ENCODE assay signal across 28 cellular contexts in genomic region chr11:27246925-27247324, GRCh38.
DNase-seq lines count a peak whose midpoint lies in the region; ATAC-seq, FAIRE-seq and TF ChIP-seq lines count a peak whose summit lies in the region.
"Had no signal": no experiment of that assay in that cellular context is flagged by ENCODE, and none has a peak within 500 bp of the region (broad histone marks: within the 10 kb centered on the region; RNA-seq: fewer than 3 reads in every experiment).

No MANE protein-coding gene starts in this region.

- no peak overlapping the region for H2BK12ac ChIP-seq in H1 (ENCODE audit: low read depth, low read length)

- no peaks in the 10 kb centered on the region for H3K79me2 ChIP-seq in H1 (ENCODE audit: control insufficient read depth in 1 of 2, insufficient read depth in 2 of 2, low read length in 2 of 2)

- no peak overlapping the region for H2AFZ ChIP-seq in H1 (ENCODE audit: low read length)

- peaks cover 69% of the 10 kb centered on the region for H3K4me1 Mint-ChIP-seq in nephron
- H3K4me1 Mint-ChIP-seq: B cell had no signal

- TF ChIP-seq CTCF in H1 (IDR thresholded peaks at IDR 0.05; ENCODE audit: control extremely low read depth in 1 of 3, insufficient read depth in 1 of 3, low read depth in 1 of 3, low read length in 3 of 3) (no peak), nephron (IDR thresholded peaks at IDR 0.05; ENCODE audit: unreplicated experiment in 3 of 3) (no peak)

- WGBS in H1 (ENCODE audit: extremely low coverage in 1 of 2, insufficient coverage in 1 of 2, insufficient read length in 1 of 2, insufficient replicate concordance in 2 of 2, low coverage in 1 of 2, low lambda C conversion rate in 2 of 2, missing lambda C conversion rate in 1 of 2), 2 experiments: 90% methylated on average over 3 of the region's 3 CpGs; no CpG with 5 or more reads in 1 of the 2 experiments
- WGBS in right cardiac atrium: 38% methylated on average over 3 of the region's 3 CpGs

- TF ChIP-seq EP300 in H1 (IDR thresholded peaks at IDR 0.05; ENCODE audit: borderline replicate concordance in 1 of 2, low read depth in 2 of 2, low read length in 2 of 2): no peak

- H3K23ac ChIP-seq in H1 (ENCODE audit: insufficient read length): no peak overlapping the region

- CTCF ChIA-PET in H1 (lab: Charles Lee; ENCODE audit: partially characterized antibody): interaction anchor here (1.0 to 1.5 kb wide), 4 partner anchors 36 to 239 kb away, joined by 3 to 7 read pairs (median 4); no protein-coding TSS in a partner anchor

- no peak overlapping the region for H3K56ac ChIP-seq in H1 (replicated peaks; ENCODE audit: insufficient read length, low read depth, low read length)

- H4K91ac ChIP-seq in H1 (replicated peaks; ENCODE audit: insufficient read length, low read length): no peak overlapping the region

- FAIRE-seq in H1 (lab: Jason Lieb, UNC): no peak
- FAIRE-seq: GM12892, GM19239 had no signal

- H3K9me3 Mint-ChIP-seq in nephron: no peaks in the 10 kb centered on the region
- H3K9me3 Mint-ChIP-seq: CD8-positive, alpha-beta T cell had no signal

- H3K4ac ChIP-seq in H1 (replicated peaks; ENCODE audit: insufficient read length, low read depth, low read length): no peak overlapping the region

- H3K27ac Mint-ChIP-seq in nephron: peak overlapping the region; percentile 14 to 97 (median 87)
- H3K27ac Mint-ChIP-seq: B cell; CD8-positive, alpha-beta T cell had no signal

- no peak overlapping the region for H3K4me3 ChIP-seq in H1 (ENCODE audit: extremely low read depth in 1 of 4, insufficient read depth in 2 of 4, low read depth in 3 of 4, low read length in 4 of 4)
- no peak overlapping the region for H3K4me3 ChIP-seq in right cardiac atrium (ENCODE audit: low read length)

- no peaks in the 10 kb centered on the region for H3K36me3 ChIP-seq in H1 (ENCODE audit: control insufficient read depth in 2 of 4, insufficient read depth in 4 of 4, low read length in 3 of 4)

- no peak overlapping the region for H3K4me3 Mint-ChIP-seq in nephron
- H3K4me3 Mint-ChIP-seq: B cell; CD8-positive, alpha-beta T cell had no signal

- no peak overlapping the region for H3K18ac ChIP-seq in H1 (ENCODE audit: extremely low read depth, low read length)

- H3K4me1 ChIP-seq in H1 (replicated peaks in 1 of 4; ENCODE audit: control insufficient read depth in 3 of 4, insufficient read depth in 4 of 4, low read length in 3 of 4) (peaks cover 0 to 14% (median 8%) of the 10 kb centered on the region in 4 experiments; a peak in 5 of 7 replicates), right cardiac atrium (ENCODE audit: control insufficient read depth, insufficient read depth, low read length) (no peaks in the 10 kb centered on the region)

- H4K8ac ChIP-seq in H1 (ENCODE audit: extremely low read depth, insufficient read depth, low read length): no peak overlapping the region

- H3K23me2 ChIP-seq in H1 (ENCODE audit: low read depth, low read length): no peaks in the 10 kb centered on the region

- intact Hi-C loops in right cardiac atrium (cut with DNase I): no loop called here

- no peaks in the 10 kb centered on the region for H4K20me1 ChIP-seq in H1 (replicated peaks in 1 of 2; ENCODE audit: control insufficient read depth in 1 of 2, insufficient read depth in 2 of 2, low read length in 2 of 2)

- DNase-seq in NCI-H1092 treated with DMSO at 0.1 percent for 48 hours (lab: John Stamatoyannopoulos, UW) (peak; percentile 41), NCI-H1092 (lab: John Stamatoyannopoulos, UW) (no peak), H1 (ENCODE audit: low read depth in 1 of 2, low spot score in 2 of 2) (no peak), right cardiac atrium (no peak)
- DNase-seq in stimulated activated CD4-positive, alpha-beta T cell treated with anti-CD3 and anti-CD28 coated beads, Interleukin-4, amount 100 ng/mL, for 1 hour: no peak
- DNase-seq in activated CD4-positive, CD25-positive, alpha-beta regulatory T cell (lab: John Stamatoyannopoulos, UW): no peak
- DNase-seq: CD8-positive, alpha-beta T cell; DMS153; DND-41; KBM-7; NCI-H1417; NCI-H1694; NCI-H2029 treated with DMSO at 0.1 percent for 48 hours; NCI-H2227 treated with DMSO at 0.1 percent for 48 hours; NCI-H510A; NCI-H748 treated with DMSO at 0.1 percent for 48 hours; NK-92 treated with Interleukin-12 subunit alpha and Interleukin-12 subunit beta, amount 100 ng/mL, for 24 hours; SIG-M5; SK-N-SH had no signal

- H3K27ac ChIP-seq in H1 (ENCODE audit: low read depth, low read length) (no peak overlapping the region), right cardiac atrium (ENCODE audit: low read length) (no peak overlapping the region)
- H3K27ac ChIP-seq: 22Rv1, C4-2B, RWPE1 had no signal

- H2AK5ac ChIP-seq in H1 (ENCODE audit: low read depth, low read length): no peak overlapping the region

- no peaks in the 10 kb centered on the region for H3K36me3 Mint-ChIP-seq in nephron (ENCODE audit: low read depth)
- H3K36me3 Mint-ChIP-seq: CD8-positive, alpha-beta T cell had no signal

- peaks cover 0 to 4% of the 10 kb centered on the region in 2 experiments; a peak in 1 of 4 replicates for H3K9me3 ChIP-seq in H1 (ENCODE audit: insufficient read depth in 2 of 2, low read depth in 1 of 2, low read length in 1 of 2)
- no peaks in the 10 kb centered on the region for H3K9me3 ChIP-seq in right cardiac atrium (ENCODE audit: control insufficient read depth, low read length)
- H3K9me3 ChIP-seq: SK-N-SH had no signal

- H3K14ac ChIP-seq in H1 (ENCODE audit: insufficient read length): peak overlapping the region; percentile 54

- H3K79me1 ChIP-seq in H1 (ENCODE audit: low read depth, low read length): no peaks in the 10 kb centered on the region

- no peak for TF ChIP-seq RAD21 in H1 (IDR thresholded peaks at IDR 0.05 in 1 of 2, conservative IDR thresholded peaks at IDR 0.05 in 1 of 2; ENCODE audit: low read depth in 2 of 2, low read length in 2 of 2)

- no peaks in the 10 kb centered on the region for H3K27me3 Mint-ChIP-seq in nephron (ENCODE audit: low read depth)

- no peak overlapping the region for H4K5ac ChIP-seq in H1 (ENCODE audit: insufficient read length, low read depth, low read length)

- H3K9ac ChIP-seq in H1 (replicated peaks in 1 of 4; ENCODE audit: extremely low read depth in 1 of 4, low read depth in 3 of 4, low read length in 3 of 4): no peak overlapping the region
- H3K9ac ChIP-seq: SK-N-SH had no signal

- H3K4me2 ChIP-seq in H1 (ENCODE audit: insufficient read depth in 1 of 2, low read depth in 2 of 2, low read length in 2 of 2): no peak overlapping the region
- H3K4me2 ChIP-seq: SK-N-SH had no signal

- H3K27me3 ChIP-seq in H1 (replicated peaks in 1 of 4; ENCODE audit: control insufficient read depth in 3 of 4, extremely low read depth in 1 of 4, insufficient read depth in 3 of 4, low read length in 3 of 4) (no peaks in the 10 kb centered on the region), right cardiac atrium (ENCODE audit: control insufficient read depth, insufficient read depth) (no peaks in the 10 kb centered on the region)

- no peak overlapping the region for H2BK15ac ChIP-seq in H1 (ENCODE audit: low read length)

- ATAC-seq in right cardiac atrium: peak; percentile 76 to 85
- ATAC-seq in GM18520 (IDR thresholded peaks at IDR 0.05; ENCODE audit: unreplicated experiment): no peak
- ATAC-seq: CD8-positive, alpha-beta T cell; HCT116 had no signal

- no peak overlapping the region for H2BK5ac ChIP-seq in H1 (ENCODE audit: low read depth, low read length)

- POLR2A ChIA-PET in H1 (lab: Charles Lee; ENCODE audit: partially characterized antibody): interaction anchor here (1.3 kb wide), 1 partner anchor 9 kb away, joined by 4 read pairs; no protein-coding TSS in a partner anchor

- no peak overlapping the region for H2BK20ac ChIP-seq in H1 (ENCODE audit: low read length)

- TF ChIP-seq POLR2A in H1 (IDR thresholded peaks at IDR 0.05; ENCODE audit: control extremely low read depth in 1 of 2, low read depth in 2 of 2, low read length in 2 of 2): no peak

- H2BK120ac ChIP-seq in H1 (replicated peaks; ENCODE audit: low read depth, low read length): no peak overlapping the region

TF ChIP-seq in H1, 55 proteins besides CTCF, POLR2A, EP300 and RAD21:
- TF ChIP-seq USF2 (IDR thresholded peaks at IDR 0.05; ENCODE audit: low read length): no peak
- TF ChIP-seq CBX5 (IDR thresholded peaks at IDR 0.05; ENCODE audit: low read depth, low read length): no peak
- no peak for TF ChIP-seq ZNF274 (IDR thresholded peaks at IDR 0.05; ENCODE audit: borderline replicate concordance, extremely low read depth, low read length)
- no peak for TF ChIP-seq RFX5 (IDR thresholded peaks at IDR 0.05; ENCODE audit: borderline replicate concordance, low read depth, low read length)
- TF ChIP-seq GTF2F1 (IDR thresholded peaks at IDR 0.05; ENCODE audit: borderline replicate concordance, low read depth, low read length): no peak
- TF ChIP-seq SP1 (IDR thresholded peaks at IDR 0.05; ENCODE audit: low read depth, low read length): no peak
- TF ChIP-seq MAX (IDR thresholded peaks at IDR 0.05): no peak
- no peak for TF ChIP-seq TAF7 (optimal IDR thresholded peaks at IDR 0.05; ENCODE audit: borderline replicate concordance, low read depth, low read length)
- TF ChIP-seq NRF1 (IDR thresholded peaks at IDR 0.05; ENCODE audit: low read depth, low read length): no peak
